ENCODE assay signal across 7 cellular contexts in genomic region chr20:37992802-37993538, GRCh38.
A peak's percentile ranks its signal among the peaks of the same experiment; 100 is the strongest.
DNase-seq lines count a peak whose midpoint lies in the region; ATAC-seq and TF ChIP-seq lines count a peak whose summit lies in the region.

No MANE protein-coding gene starts in this region.

- H3K4me1 ChIP-seq in DND-41 (ENCODE audit: insufficient read depth, low read length) (no peaks in the 10 kb centered on the region), RWPE2 (ENCODE audit: insufficient read depth, poor library complexity, severe bottlenecking) (peaks cover 63% of the 10 kb centered on the region)

- POLR2A ChIA-PET in HEK293T (lab: Yijun Ruan, JAX), result no interaction called here

- H2AFZ ChIP-seq in DND-41 (ENCODE audit: low read depth, low read length), result no peak overlapping the region

- H3K79me2 ChIP-seq in DND-41 (ENCODE audit: insufficient read depth, low read length), result no peaks in the 10 kb centered on the region

- H3K27me3 ChIP-seq in DND-41 (ENCODE audit: insufficient read depth, low read length, poor library complexity) (no peaks in the 10 kb centered on the region), RWPE2 (ENCODE audit: insufficient read depth, poor library complexity, severe bottlenecking) (no peaks in the 10 kb centered on the region)

- H3K9me3 ChIP-seq in DND-41 (ENCODE audit: insufficient read depth, low read length, severe bottlenecking), result no peaks in the 10 kb centered on the region
- no peaks in the 10 kb centered on the region for H3K9me3 ChIP-seq in RWPE2 (ENCODE audit: severe bottlenecking)

- H3K9ac ChIP-seq in DND-41 (ENCODE audit: low read depth, low read length), result no peak overlapping the region

- no peak overlapping the region for H3K4me3 ChIP-seq in DND-41 (ENCODE audit: low read depth in 1 of 2, low read length in 2 of 2)
- H3K4me3 ChIP-seq in RWPE2 (ENCODE audit: severe bottlenecking), result no peak overlapping the region
- no peak overlapping the region for H3K4me3 ChIP-seq in retinal pigment epithelial cell (ENCODE audit: low read length)

- peak; percentile 63 for TF ChIP-seq CTCF in DND-41 (IDR thresholded peaks at IDR 0.05; ENCODE audit: borderline replicate concordance, extremely low read depth, low read length, poor library complexity, severe bottlenecking)
- peak; percentile 99 for TF ChIP-seq CTCF in RWPE2 (IDR thresholded peaks at IDR 0.05; ENCODE audit: poor library complexity, severe bottlenecking)
- TF ChIP-seq CTCF in retinal pigment epithelial cell (conservative IDR thresholded peaks at IDR 0.05; ENCODE audit: low read depth, low read length), result peak; percentile 56

- CTCF ChIA-PET in HEK293T (lab: Yijun Ruan, JAX), result interaction anchor here (0.9 to 2.3 kb wide), 2 partner anchors 13 to 78 kb away, joined by 3 to 6 read pairs; no protein-coding TSS in a partner anchor

- H3K36me3 ChIP-seq in DND-41 (ENCODE audit: insufficient read depth, low read length) (peaks cover 96% of the 10 kb centered on the region), RWPE2 (ENCODE audit: low read depth) (peaks cover 74% of the 10 kb centered on the region)

- no peak overlapping the region for H3K27ac ChIP-seq in DND-41 (ENCODE audit: low read length)
- H3K27ac ChIP-seq in RWPE2 (ENCODE audit: poor library complexity, severe bottlenecking), result peak overlapping the region; percentile 85

- DNase-seq in DND-41 (peak; percentile 30), HEK293T (ENCODE audit: extremely low spot score) (peak; percentile 59), RWPE2 (ENCODE audit: low spot score) (peak; percentile 95), fibroblast of peridontal ligament (ENCODE audit: extremely low read depth) (peak; percentile 93), retinal pigment epithelial cell (ENCODE audit: low read depth) (peak; percentile 81), NCI-H1930 (lab: John Stamatoyannopoulos, UW) (no peak)

- H4K20me1 ChIP-seq in DND-41 (ENCODE audit: insufficient read depth, low read length), result peaks cover 10% of the 10 kb centered on the region

- H3K4me2 ChIP-seq in DND-41 (ENCODE audit: insufficient read depth, low read length), result no peak overlapping the region

- ATAC-seq in DND-41 (ENCODE audit: insufficient read depth, low read depth) (0 out of 3 replicates have a peak, but pooled peaks have one; percentile 29), RWPE2 (ENCODE audit: low read depth) (peak; percentile 65), HG03159 (IDR thresholded peaks at IDR 0.05; ENCODE audit: unreplicated experiment) (no peak)

TF ChIP-seq in HEK293T, 16 proteins besides CTCF, POLR2A, EP300 and RAD21:
- TF ChIP-seq ARNT (IDR thresholded peaks at IDR 0.05) (no peak), HDGF (IDR thresholded peaks at IDR 0.05; ENCODE audit: borderline replicate concordance) (no peak), ZNF384 (IDR thresholded peaks at IDR 0.05) (peak; percentile 94), FOXK2 (IDR thresholded peaks at IDR 0.05) (no peak), FOXM1 (IDR thresholded peaks at IDR 0.05; ENCODE audit: borderline replicate concordance) (no peak), NFRKB (IDR thresholded peaks at IDR 0.05) (no peak), LEF1 (IDR thresholded peaks at IDR 0.05; ENCODE audit: borderline replicate concordance) (no peak), PKNOX1 (IDR thresholded peaks at IDR 0.05) (no peak)

Comparison
In these comparisons a context has a peak if more than half of its experiments do, and no peak if none do; other contexts are left out.
1. DNase-seq: peak in DND-41 (single experiment), HEK293T (single experiment), RWPE2 (single experiment), fibroblast of peridontal ligament (single experiment) and retinal pigment epithelial cell (single experiment); none in NCI-H1930 (0 of 2).
2. Peak in every context shown above with its lines, with median percentiles within 50 percentile points of each other: CTCF ChIP-seq.